ENCODE assay signal across 23 cellular contexts in the genomic region with DNA sequence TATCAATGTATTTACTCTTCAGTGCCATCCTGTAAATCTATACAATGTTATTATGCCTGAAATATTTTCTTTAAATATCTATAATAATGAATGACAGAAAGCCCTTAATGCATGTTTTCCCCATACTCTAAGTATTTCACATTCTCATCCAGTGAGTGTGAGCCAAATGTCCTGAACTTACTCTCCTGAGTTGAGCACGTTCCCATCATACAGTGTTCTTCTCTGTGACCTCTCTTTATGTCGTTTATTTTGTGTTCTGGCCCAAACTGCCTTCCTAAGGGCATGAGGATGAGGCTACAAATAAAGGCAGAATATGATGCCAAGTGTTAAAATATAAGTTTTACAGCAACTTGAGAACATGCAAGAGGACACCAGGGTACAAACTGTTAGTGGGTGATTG. TPM values are rescaled to one million over a fixed set of nuclear protein-coding genes. Genes with fewer than 3 reads are reported as not detected.
A peak's percentile ranks its signal among the peaks of the same experiment; 100 is the strongest.
DNase-seq lines count a peak whose midpoint lies in the region; ATAC-seq, FAIRE-seq and TF ChIP-seq lines count a peak whose summit lies in the region.
"Had no signal": no experiment of that assay in that cellular context is flagged by ENCODE, and none has a peak within 500 bp of the region (broad histone marks: within the 10 kb centered on the region; RNA-seq: fewer than 3 reads in every experiment).

No MANE protein-coding gene starts in this region.

- TF ChIP-seq POLR2A in A549 (IDR thresholded peaks at IDR 0.05; ENCODE audit: low read length): no peak

- no peak for TF ChIP-seq EP300 in A549 (IDR thresholded peaks at IDR 0.05)

- peak overlapping the region; percentile 95; the same call in 1 of the 2 replicates for H3K9ac ChIP-seq in OCI-LY1 (ENCODE audit: low read length)
- no peak overlapping the region for H3K9ac ChIP-seq in adipocyte (ENCODE audit: low read length)

- H3K9me3 Mint-ChIP-seq in nephron: no peaks in the 10 kb centered on the region
- H3K9me3 Mint-ChIP-seq: CD4-positive, alpha-beta T cell; GM23338 had no signal

- peaks cover 34% of the 10 kb centered on the region for H3K4me1 Mint-ChIP-seq in nephron

- intact Hi-C loops in psoas muscle (cut with DNase I): no loop called here

- ATAC-seq in A549 (no peak), psoas muscle (no peak), HG02763 (IDR thresholded peaks at IDR 0.05; ENCODE audit: unreplicated experiment) (no peak)
- ATAC-seq: GM12878, GM23338, HCT116 had no signal

- peaks cover 30% of the 10 kb centered on the region for H3K27me3 Mint-ChIP-seq in nephron (ENCODE audit: low read depth)

- H3K27ac ChIP-seq in A549 (no peak overlapping the region), OCI-LY1 (ENCODE audit: low read depth, low read length, poor library complexity, severe bottlenecking) (peak overlapping the region; percentile 99), psoas muscle (no peak overlapping the region), RWPE1 (no peak overlapping the region)
- H3K27ac ChIP-seq: SK-N-MC had no signal

- H3K27ac Mint-ChIP-seq in nephron: no peak overlapping the region
- H3K27ac Mint-ChIP-seq: CD4-positive, alpha-beta T cell had no signal

- no peaks in the 10 kb centered on the region for H3K27me3 ChIP-seq in OCI-LY1 (ENCODE audit: insufficient read depth, low read length)
- no peaks in the 10 kb centered on the region for H3K27me3 ChIP-seq in adipocyte (replicated peaks; ENCODE audit: control insufficient read depth, insufficient read depth, low read length)
- H3K27me3 ChIP-seq in psoas muscle (ENCODE audit: insufficient read depth in 3 of 3, low read length in 2 of 3): peaks cover 0 to 16% (median 1%) of the 10 kb centered on the region in 3 donors
- H3K27me3 ChIP-seq: Peyer's patch had no signal

- WGBS in A549 (ENCODE audit: missing lambda C conversion rate): 59% methylated on average over 2 of the region's 2 CpGs
- 80 to 91% (median 80%) methylated on average over 2 of the region's 2 CpGs for WGBS in psoas muscle, 3 donors

- no peak for TF ChIP-seq CTCF in A549 (IDR thresholded peaks at IDR 0.05)
- no peak for TF ChIP-seq CTCF in OCI-LY1 (IDR thresholded peaks at IDR 0.05; ENCODE audit: low read length)
- no peak for TF ChIP-seq CTCF in nephron (IDR thresholded peaks at IDR 0.05; ENCODE audit: unreplicated experiment in 3 of 3)
- no peak for TF ChIP-seq CTCF in psoas muscle (IDR thresholded peaks at IDR 0.05)
- no peak for TF ChIP-seq CTCF in RWPE1 (conservative IDR thresholded peaks at IDR 0.05; ENCODE audit: low read depth)

- H3K9me2 ChIP-seq in OCI-LY1 (ENCODE audit: low read depth, low read length): no peaks in the 10 kb centered on the region

- peaks cover 4% of the 10 kb centered on the region; the same call in 1 of the 2 replicates for H3K36me3 ChIP-seq in OCI-LY1 (ENCODE audit: insufficient read depth, low read length)
- no peaks in the 10 kb centered on the region for H3K36me3 ChIP-seq in adipocyte (ENCODE audit: control insufficient read depth, insufficient read depth, low read length, severe bottlenecking)
- H3K36me3 ChIP-seq in psoas muscle (ENCODE audit: insufficient read depth in 1 of 2, low read depth in 1 of 2): no peaks in the 10 kb centered on the region
- H3K36me3 ChIP-seq: Peyer's patch had no signal

- peaks cover 4% of the 10 kb centered on the region; the same call in 1 of the 2 replicates for H3F3A ChIP-seq in OCI-LY1 (ENCODE audit: insufficient read depth, low read length)

- no peak overlapping the region for H3K4me3 ChIP-seq in A549
- peak overlapping the region; percentile 89 for H3K4me3 ChIP-seq in OCI-LY1 (ENCODE audit: low read depth, low read length, poor library complexity, severe bottlenecking)
- no peak overlapping the region for H3K4me3 ChIP-seq in adipocyte (ENCODE audit: low read length)
- H3K4me3 ChIP-seq in psoas muscle: no peak overlapping the region
- H3K4me3 ChIP-seq: GM12878, Peyer's patch, SK-N-MC had no signal

- H3K9me3 ChIP-seq in A549 (no peaks in the 10 kb centered on the region), OCI-LY1 (ENCODE audit: low read length) (no peaks in the 10 kb centered on the region), adipocyte (ENCODE audit: control insufficient read depth, low read length) (no peaks in the 10 kb centered on the region), psoas muscle (no peaks in the 10 kb centered on the region)
- H3K9me3 ChIP-seq: Peyer's patch had no signal

- DNase-seq in A549 (ENCODE audit: low read depth in 1 of 2, low spot score in 1 of 2): no peak
- DNase-seq in adipocyte (ENCODE audit: low read depth): peak; percentile 29
- no peak for DNase-seq in psoas muscle
- DNase-seq in anterior cingulate cortex (lab: John Stamatoyannopoulos, UW): no peak
- no peak for DNase-seq in RWPE1 (ENCODE audit: low spot score)
- DNase-seq: CD4-positive, alpha-beta T cell; DMS153; KG1; NCI-H1417; NCI-H187; NCI-H2107; NCI-H510A treated with DMSO at 0.1 percent for 48 hours; NCI-H774; Peyer's patch; Right ventricle myocardium superior had no signal

- H3K4me2 ChIP-seq in A549 (peak overlapping the region; percentile 6; the same call in 2 of the 3 replicates), OCI-LY1 (ENCODE audit: low read length) (peak overlapping the region; percentile 68)

- peaks cover 67% of the 10 kb centered on the region for H3K79me2 ChIP-seq in OCI-LY1 (ENCODE audit: insufficient read depth, low read length)

- FAIRE-seq in A549 (lab: Jason Lieb, UNC): no peak
- FAIRE-seq: GM12878, GM19239 had no signal

- H4K20me1 ChIP-seq in OCI-LY1 (ENCODE audit: insufficient read depth, low read length): no peaks in the 10 kb centered on the region

- H3K36me3 Mint-ChIP-seq in nephron (ENCODE audit: low read depth): peaks cover 3% of the 10 kb centered on the region

- H3K4me1 ChIP-seq in A549 (peaks cover 28% of the 10 kb centered on the region), OCI-LY1 (ENCODE audit: insufficient read depth, low read length, severe bottlenecking) (peaks cover 80% of the 10 kb centered on the region), adipocyte (ENCODE audit: control insufficient read depth, insufficient read depth, low read length) (peaks cover 5% of the 10 kb centered on the region), psoas muscle (peaks cover 13% of the 10 kb centered on the region)

- CTCF ChIA-PET in A549 (lab: Yijun Ruan, JAX): no interaction called here
- CTCF ChIA-PET in RWPE1 (lab: Yijun Ruan, JAX): no interaction called here

- no peak for TF ChIP-seq RAD21 in A549 (conservative IDR thresholded peaks at IDR 0.05 in 1 of 2, IDR thresholded peaks at IDR 0.05 in 1 of 2)

- POLR2A ChIA-PET in A549 (lab: Yijun Ruan, JAX): no interaction called here
- POLR2A ChIA-PET in RWPE1 (lab: Yijun Ruan, JAX; ENCODE audit: low non-redundant PET): no interaction called here

- peak overlapping the region in 2 of 3 experiments; percentile 22 to 61 for H3K4me3 Mint-ChIP-seq in nephron
- H3K4me3 Mint-ChIP-seq: CD4-positive, alpha-beta T cell; GM23338 had no signal

- H2AFZ ChIP-seq in OCI-LY1 (ENCODE audit: low read length): no peak overlapping the region
- H2AFZ ChIP-seq: GM23338 had no signal

TF ChIP-seq in A549, 52 proteins besides CTCF, POLR2A, EP300 and RAD21 (continues in another document):
- TF ChIP-seq, protein P1, sequence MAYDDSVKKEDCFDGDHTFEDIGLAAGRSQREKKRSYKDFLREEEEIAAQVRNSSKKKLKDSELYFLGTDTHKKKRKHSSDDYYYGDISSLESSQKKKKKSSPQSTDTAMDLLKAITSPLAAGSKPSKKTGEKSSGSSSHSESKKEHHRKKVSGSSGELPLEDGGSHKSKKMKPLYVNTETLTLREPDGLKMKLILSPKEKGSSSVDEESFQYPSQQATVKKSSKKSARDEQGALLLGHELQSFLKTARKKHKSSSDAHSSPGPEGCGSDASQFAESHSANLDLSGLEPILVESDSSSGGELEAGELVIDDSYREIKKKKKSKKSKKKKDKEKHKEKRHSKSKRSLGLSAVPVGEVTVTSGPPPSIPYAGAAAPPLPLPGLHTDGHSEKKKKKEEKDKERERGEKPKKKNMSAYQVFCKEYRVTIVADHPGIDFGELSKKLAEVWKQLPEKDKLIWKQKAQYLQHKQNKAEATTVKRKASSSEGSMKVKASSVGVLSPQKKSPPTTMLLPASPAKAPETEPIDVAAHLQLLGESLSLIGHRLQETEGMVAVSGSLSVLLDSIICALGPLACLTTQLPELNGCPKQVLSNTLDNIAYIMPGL (CRISPR knock-in tag; IDR thresholded peaks at IDR 0.05; ENCODE audit: borderline replicate concordance): no peak
- no peak for TF ChIP-seq TP53 (CRISPR knock-in tag; IDR thresholded peaks at IDR 0.05)
- TF ChIP-seq JUN (IDR thresholded peaks at IDR 0.05): no peak
- TF ChIP-seq TFCP2L1 (CRISPR knock-in tag; IDR thresholded peaks at IDR 0.05): no peak
- TF ChIP-seq, protein P2, sequence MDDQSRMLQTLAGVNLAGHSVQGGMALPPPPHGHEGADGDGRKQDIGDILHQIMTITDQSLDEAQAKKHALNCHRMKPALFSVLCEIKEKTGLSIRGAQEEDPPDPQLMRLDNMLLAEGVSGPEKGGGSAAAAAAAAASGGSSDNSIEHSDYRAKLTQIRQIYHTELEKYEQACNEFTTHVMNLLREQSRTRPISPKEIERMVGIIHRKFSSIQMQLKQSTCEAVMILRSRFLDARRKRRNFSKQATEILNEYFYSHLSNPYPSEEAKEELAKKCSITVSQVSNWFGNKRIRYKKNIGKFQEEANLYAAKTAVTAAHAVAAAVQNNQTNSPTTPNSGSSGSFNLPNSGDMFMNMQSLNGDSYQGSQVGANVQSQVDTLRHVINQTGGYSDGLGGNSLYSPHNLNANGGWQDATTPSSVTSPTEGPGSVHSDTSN (IDR thresholded peaks at IDR 0.05): no peak
- no peak for TF ChIP-seq CBX8 (IDR thresholded peaks at IDR 0.05)
- TF ChIP-seq FOXS1 (CRISPR knock-in tag; IDR thresholded peaks at IDR 0.05): no peak
- no peak for TF ChIP-seq CHD2 (IDR thresholded peaks at IDR 0.05; ENCODE audit: low read length, partially characterized antibody)
- TF ChIP-seq FOSL2 (IDR thresholded peaks at IDR 0.05): no peak
- no peak for TF ChIP-seq FOSL2 (CRISPR knock-in tag; IDR thresholded peaks at IDR 0.05)
- no peak for TF ChIP-seq EHF (CRISPR knock-in tag; IDR thresholded peaks at IDR 0.05)

RNA-seq across cellular contexts. Expression of a gene that starts 3.3 kb away (rescaled TPM):
- polyA plus RNA-seq in A549 (2011; rRNA removed): 17.0 and 20.2 TPM in 2 replicates
- polyA plus RNA-seq in A549 (2012; cell fraction: cytosol; rRNA removed): 7.7 and 10.9 TPM in 2 replicates
- polyA plus RNA-seq in A549 (2012; cell fraction: nucleus; rRNA removed): 9.6 and 17.4 TPM in 2 replicates
- polyA plus RNA-seq in A549 (2017; fragmentation: RNase III; extraction: RNeasy Plus Mini Kit Qiagen cat#74134 plus additional on column Dnase treatment): 8.8 to 9.7 TPM (median 9.2 TPM) in 3 replicates
- 44.9 and 45.5 TPM in 2 replicates for polyA minus RNA-seq in A549 (2011; rRNA and poly(A)+ RNA removed)
- 1 to 10 TPM; 2.3 to 4.6 (median 3.2) TPM for total RNA-seq in psoas muscle
- polyA plus RNA-seq in psoas muscle: 1 to 10 TPM in 2 of 3 donors, under 1 TPM in 1; 0.75 to 1.2 (median 1.1) TPM
- total RNA-seq: CD4-positive, alpha-beta T cell had no signal

RNA-seq across cellular contexts. Expression of a gene that starts 3.8 kb away (rescaled TPM):
- polyA plus RNA-seq in A549 (2011; rRNA removed) (2.4 and 3.0 TPM in 2 replicates), A549 (2017; fragmentation: RNase III; extraction: RNeasy Plus Mini Kit Qiagen cat#74134 plus additional on column Dnase treatment) (1.3 to 1.6 TPM (median 1.6 TPM) in 3 replicates), psoas muscle (under 1 TPM; 0.01 to 0.08 (median 0.05) TPM)
- polyA plus RNA-seq in A549 (2012; cell fraction: cytosol; rRNA removed): 0.41 and 0.65 TPM in 2 replicates
- polyA plus RNA-seq in A549 (2012; cell fraction: nucleus; rRNA removed): 0.21 and 0.22 TPM in 2 replicates
- polyA minus RNA-seq in A549 (2011; rRNA and poly(A)+ RNA removed): 3.3 and 4.1 TPM in 2 replicates
- total RNA-seq in psoas muscle: not detected
- total RNA-seq: CD4-positive, alpha-beta T cell; GM12878 had no signal
- polyA plus RNA-seq: GM12878 had no signal

Comparison
In these comparisons a context has a peak if more than half of its experiments do, and no peak if none do; other contexts are left out.
1. RNA of a gene that starts 3.3 kb away (polyA plus RNA-seq): 7.7 to 20.2 TPM in A549; 0.75 to 1.2 TPM in psoas muscle; every median in the first group is over 4 times any median in the second.